Comparison of ENCODE assay signal across 4 cellular contexts in genomic region chr1:156418416-156418815, GRCh38. TPM values are rescaled to one million over a fixed set of nuclear protein-coding genes. Genes with fewer than 3 reads are reported as not detected.
"Had no signal": no experiment of that assay in that cellular context is flagged by ENCODE, and none has a peak within 500 bp of the region (broad histone marks: within the 10 kb centered on the region; RNA-seq: fewer than 3 reads in every experiment).

No MANE protein-coding gene starts in this region.

RNA-seq across cellular contexts. Expression of gene RHBG, which starts 49.4 kb away (rescaled TPM):
- total RNA-seq: GM23248, HT-29, IMR-90, K562 had no signal
- polyA plus RNA-seq: GM23248, IMR-90, K562 had no signal
